19 cellular contexts compared by ENCODE assay signal in genomic region chr11:78150346-78150745, GRCh38. TPM values are rescaled to one million over a fixed set of nuclear protein-coding genes. Genes with fewer than 3 reads are reported as not detected.
DNase-seq lines count a peak whose midpoint lies in the region; ATAC-seq and TF ChIP-seq lines count a peak whose summit lies in the region.
"Had no signal": no experiment of that assay in that cellular context is flagged by ENCODE, and none has a peak within 500 bp of the region (broad histone marks: within the 10 kb centered on the region; RNA-seq: fewer than 3 reads in every experiment).

No MANE protein-coding gene starts in this region.

- no peak for TF ChIP-seq POLR2A in adrenal gland (IDR thresholded peaks at IDR 0.05)

- WGBS in adrenal gland, 4 donors: 58 to 76% (median 63%) methylated on average over 3 to 4 of the region's 4 CpGs
- WGBS in liver: 84% methylated on average over 4 of the region's 4 CpGs
- no CpG with 5 or more reads among the region's 4 CpGs for WGBS in trophoblast cell (ENCODE audit: extremely low coverage, insufficient coverage, insufficient read length)

- H4K20me1 ChIP-seq in GM23338 (replicated peaks; ENCODE audit: insufficient read depth): no peaks in the 10 kb centered on the region
- H4K20me1 ChIP-seq in osteoblast (ENCODE audit: insufficient read depth, low read length): no peaks in the 10 kb centered on the region
- H4K20me1 ChIP-seq: BLaER1 had no signal

- no peak overlapping the region for H4K8ac ChIP-seq in trophoblast cell (ENCODE audit: low read depth, low read length)

- CTCF ChIA-PET in naive thymus-derived CD4-positive, alpha-beta T cell (lab: Charles Lee): interaction anchor here (0.6 to 2.2 kb wide), 3 partner anchors 11 to 414 kb away, joined by 4 to 9 read pairs (median 4); partner anchors contain the start of gene ALG8

- peak overlapping the region; percentile 48; the same call in 1 of the 2 replicates for H3K27ac Mint-ChIP-seq in GM23338
- peak overlapping the region in 1 of 9 donors; percentile 28 for H3K27ac Mint-ChIP-seq in naive thymus-derived CD4-positive, alpha-beta T cell
- H3K27ac Mint-ChIP-seq: B cell; CD8-positive, alpha-beta T cell had no signal

- no peak overlapping the region for H4K12ac ChIP-seq in trophoblast cell (ENCODE audit: low read depth, low read length)

- H3K27me3 ChIP-seq in GM23338 (ENCODE audit: insufficient read depth) (no peaks in the 10 kb centered on the region), adrenal gland (no peaks in the 10 kb centered on the region), liver (ENCODE audit: control insufficient read depth in 4 of 4, insufficient read depth in 4 of 4, low read length in 3 of 4) (no peaks in the 10 kb centered on the region), trophoblast cell (ENCODE audit: insufficient read depth, low read length) (no peaks in the 10 kb centered on the region), osteoblast (ENCODE audit: insufficient read depth, low read length) (no peaks in the 10 kb centered on the region)
- no peaks in the 10 kb centered on the region for H3K27me3 ChIP-seq in naive thymus-derived CD4-positive, alpha-beta T cell (ENCODE audit: control insufficient read depth in 2 of 2, insufficient read depth in 2 of 2, low read length in 2 of 2)
- H3K27me3 ChIP-seq: BLaER1 had no signal

- H3K79me2 ChIP-seq in GM23338 (replicated peaks; ENCODE audit: insufficient read depth) (no peaks in the 10 kb centered on the region), trophoblast cell (ENCODE audit: control insufficient read depth, insufficient read depth, low read length, poor library complexity) (no peaks in the 10 kb centered on the region), osteoblast (ENCODE audit: insufficient read depth, low read length) (no peaks in the 10 kb centered on the region)

- peak overlapping the region; percentile 68 for H2BK12ac ChIP-seq in trophoblast cell (ENCODE audit: low read length)

- H3K9me3 ChIP-seq in adrenal gland (replicated peaks in 1 of 3) (no peaks in the 10 kb centered on the region), liver (ENCODE audit: control insufficient read depth in 4 of 4, low read length in 3 of 4) (no peaks in the 10 kb centered on the region), trophoblast cell (ENCODE audit: insufficient read depth, low read depth, low read length) (no peaks in the 10 kb centered on the region), osteoblast (ENCODE audit: low read depth, low read length) (no peaks in the 10 kb centered on the region)
- no peaks in the 10 kb centered on the region for H3K9me3 ChIP-seq in naive thymus-derived CD4-positive, alpha-beta T cell (ENCODE audit: control insufficient read depth in 2 of 3, low read length in 3 of 3)
- H3K9me3 ChIP-seq: BLaER1, Caco-2 had no signal

- intact Hi-C loops in adrenal gland (cut with DNase I): no loop called here
- intact Hi-C loops in naive thymus-derived CD4-positive, alpha-beta T cell (cut with micrococcal nuclease): no loop called here

- H3K18ac ChIP-seq in trophoblast cell (ENCODE audit: low read length): peak overlapping the region; percentile 34

- TF ChIP-seq CTCF in GM23338 (conservative IDR thresholded peaks at IDR 0.05; ENCODE audit: low read depth in 2 of 2) (no peak), adrenal gland (IDR thresholded peaks at IDR 0.05) (no peak), liver (IDR thresholded peaks at IDR 0.05; ENCODE audit: low read depth, low read length, missing input control) (no peak), osteoblast (IDR thresholded peaks at IDR 0.05; ENCODE audit: extremely low read depth, low read depth, low read length) (no peak)

- no peaks in the 10 kb centered on the region for H3K4me1 ChIP-seq in GM23338 (ENCODE audit: insufficient read depth)
- H3K4me1 ChIP-seq in adrenal gland (replicated peaks in 1 of 2): peaks cover 0 to 25% of the 10 kb centered on the region in 2 donors
- peaks cover 8 to 31% (median 19%) of the 10 kb centered on the region in 4 donors for H3K4me1 ChIP-seq in liver (ENCODE audit: control insufficient read depth in 4 of 4, insufficient read depth in 4 of 4, low read length in 3 of 4)
- peaks cover 4 to 7% of the 10 kb centered on the region in 2 experiments for H3K4me1 ChIP-seq in trophoblast cell (ENCODE audit: control insufficient read depth in 1 of 2, insufficient read depth in 2 of 2, low read length in 2 of 2)
- no peaks in the 10 kb centered on the region for H3K4me1 ChIP-seq in naive thymus-derived CD4-positive, alpha-beta T cell (ENCODE audit: control insufficient read depth in 2 of 2, insufficient read depth in 2 of 2, low read length in 2 of 2)
- no peaks in the 10 kb centered on the region for H3K4me1 ChIP-seq in osteoblast (ENCODE audit: insufficient read depth, low read length)
- H3K4me1 ChIP-seq: BLaER1 had no signal

- H3K36me3 ChIP-seq in GM23338 (ENCODE audit: insufficient read depth) (no peaks in the 10 kb centered on the region), adrenal gland (replicated peaks in 1 of 2) (no peaks in the 10 kb centered on the region), liver (ENCODE audit: control insufficient read depth in 4 of 4, insufficient read depth in 3 of 4, low read depth in 1 of 4, low read length in 3 of 4) (peaks cover 0 to 10% (median 2%) of the 10 kb centered on the region in 4 donors), trophoblast cell (ENCODE audit: control insufficient read depth in 1 of 2, insufficient read depth in 2 of 2, low read length in 2 of 2) (no peaks in the 10 kb centered on the region), osteoblast (ENCODE audit: insufficient read depth, low read length) (no peaks in the 10 kb centered on the region)
- no peaks in the 10 kb centered on the region for H3K36me3 ChIP-seq in naive thymus-derived CD4-positive, alpha-beta T cell (ENCODE audit: control insufficient read depth in 2 of 3, insufficient read depth in 3 of 3, low read length in 3 of 3)
- H3K36me3 ChIP-seq: BLaER1 had no signal

- H3K27ac ChIP-seq in GM23338 (ENCODE audit: low read depth) (no peak overlapping the region), adrenal gland (peak overlapping the region in 3 of 5 donors; percentile 4 to 60 (median 26)), liver (ENCODE audit: low read depth in 1 of 2, low read length in 2 of 2) (no peak overlapping the region), trophoblast cell (ENCODE audit: low read depth, low read length) (no peak overlapping the region), osteoblast (ENCODE audit: low read depth, low read length) (no peak overlapping the region)
- H3K27ac ChIP-seq in naive thymus-derived CD4-positive, alpha-beta T cell (ENCODE audit: low read depth, low read length): no peak overlapping the region
- H3K27ac ChIP-seq: 22Rv1, BLaER1, C4-2B, GM23248 had no signal

- no peak for DNase-seq in GM23338 (ENCODE audit: low spot score)
- peak in 1 of 7 donors; percentile 5 for DNase-seq in adrenal gland
- DNase-seq in trophoblast cell: no peak
- no peak for DNase-seq in naive thymus-derived CD4-positive, alpha-beta T cell
- DNase-seq in putamen (ENCODE audit: low spot score): no peak
- DNase-seq in osteoblast (ENCODE audit: insufficient read length, low spot score, missing footprints): no peak
- DNase-seq in stimulated activated CD4-positive, alpha-beta T cell treated with anti-CD3 and anti-CD28 coated beads, Interleukin-4, amount 100 ng/mL, for 1 hour: no peak
- DNase-seq: DND-41, H9 had no signal

- H3K4me3 ChIP-seq in GM23338 (no peak overlapping the region), adrenal gland (no peak overlapping the region), liver (ENCODE audit: low read depth in 1 of 3, low read length in 3 of 3) (no peak overlapping the region), trophoblast cell (ENCODE audit: low read depth, low read length) (no peak overlapping the region), osteoblast (ENCODE audit: insufficient read depth, low read length) (no peak overlapping the region)
- H3K4me3 ChIP-seq in naive thymus-derived CD4-positive, alpha-beta T cell (ENCODE audit: low read length): no peak overlapping the region
- H3K4me3 ChIP-seq: BLaER1, GM23248 had no signal

- no peak overlapping the region for H2BK5ac ChIP-seq in trophoblast cell (ENCODE audit: low read depth, low read length, poor library complexity)

- no peak overlapping the region for H3K4me3 Mint-ChIP-seq in GM23338
- H3K4me3 Mint-ChIP-seq in naive thymus-derived CD4-positive, alpha-beta T cell: no peak overlapping the region
- H3K4me3 Mint-ChIP-seq: B cell; CD8-positive, alpha-beta T cell; H9 had no signal

- peaks cover 6% of the 10 kb centered on the region for H3K27me3 Mint-ChIP-seq in GM23338 (ENCODE audit: insufficient read depth, low read depth, poor library complexity)
- no peaks in the 10 kb centered on the region for H3K27me3 Mint-ChIP-seq in naive thymus-derived CD4-positive, alpha-beta T cell
- H3K27me3 Mint-ChIP-seq: B cell; CD4-positive, CD25-positive, alpha-beta regulatory T cell had no signal

- ATAC-seq in GM23338: no peak
- no peak for ATAC-seq in naive thymus-derived CD4-positive, alpha-beta T cell
- ATAC-seq: HCT116 had no signal

- H3K14ac ChIP-seq in trophoblast cell (ENCODE audit: low read length): peak overlapping the region; percentile 1

- H3K4ac ChIP-seq in trophoblast cell (ENCODE audit: low read depth, low read length): no peak overlapping the region

- H3K9ac ChIP-seq in liver (ENCODE audit: low read depth in 1 of 2, low read length in 2 of 2) (no peak overlapping the region), trophoblast cell (ENCODE audit: low read length) (no peak overlapping the region)
- H3K9ac ChIP-seq: BLaER1, GM23248 had no signal

- peak overlapping the region; percentile 67 for H2AK5ac ChIP-seq in trophoblast cell (ENCODE audit: low read length)

- H3K9me3 Mint-ChIP-seq in GM23338: no peaks in the 10 kb centered on the region
- no peaks in the 10 kb centered on the region for H3K9me3 Mint-ChIP-seq in naive thymus-derived CD4-positive, alpha-beta T cell
- H3K9me3 Mint-ChIP-seq: CD4-positive, CD25-positive, alpha-beta regulatory T cell; CD8-positive, alpha-beta T cell; H9 had no signal

- H3K9me2 ChIP-seq in GM23338 (ENCODE audit: insufficient read depth): no peaks in the 10 kb centered on the region

- peak overlapping the region; percentile 19 for H4K91ac ChIP-seq in trophoblast cell (ENCODE audit: low read depth, low read length)

- peaks cover 16% of the 10 kb centered on the region for H3K79me1 ChIP-seq in trophoblast cell (ENCODE audit: low read length)

- no peak overlapping the region for H2AFZ ChIP-seq in GM23338
- no peak overlapping the region for H2AFZ ChIP-seq in trophoblast cell (ENCODE audit: insufficient read depth, low read length, poor library complexity)
- H2AFZ ChIP-seq in osteoblast (ENCODE audit: low read length): no peak overlapping the region
- H2AFZ ChIP-seq: GM23248 had no signal

- no peak overlapping the region for H3K23ac ChIP-seq in trophoblast cell (ENCODE audit: low read length)

- no peak for TF ChIP-seq RAD21 in liver (IDR thresholded peaks at IDR 0.05)

- H3K4me2 ChIP-seq in GM23338 (no peak overlapping the region), trophoblast cell (ENCODE audit: low read length) (no peak overlapping the region), osteoblast (ENCODE audit: insufficient read depth, low read length) (no peak overlapping the region)
- H3K4me2 ChIP-seq: BLaER1 had no signal

- peaks cover 8% of the 10 kb centered on the region; the same call in 2 of the 3 replicates for H3K4me1 Mint-ChIP-seq in GM23338
- H3K4me1 Mint-ChIP-seq in naive thymus-derived CD4-positive, alpha-beta T cell: peaks cover 0 to 6% (median 0%) of the 10 kb centered on the region in 7 donors

- no peaks in the 10 kb centered on the region; the same call in 2 of the 3 replicates for H3K36me3 Mint-ChIP-seq in GM23338 (ENCODE audit: low read depth)
- peaks cover 0 to 11% (median 0%) of the 10 kb centered on the region in 5 donors for H3K36me3 Mint-ChIP-seq in naive thymus-derived CD4-positive, alpha-beta T cell
- H3K36me3 Mint-ChIP-seq: CD4-positive, CD25-positive, alpha-beta regulatory T cell had no signal

- 0 out of 2 replicates have a peak, but pooled peaks cover 4% of the 10 kb centered on the region for H3F3A ChIP-seq in GM23338 (replicated peaks; ENCODE audit: low read depth)

- H2BK120ac ChIP-seq in trophoblast cell (ENCODE audit: insufficient read depth, low read length, poor library complexity): peak overlapping the region; percentile 73

- POLR2A ChIA-PET in naive thymus-derived CD4-positive, alpha-beta T cell (lab: Charles Lee): no interaction called here

RNA-seq across cellular contexts. Expression of gene ALG8, which starts 10.9 kb away (rescaled TPM):
- 89.0 and 94.3 TPM in 2 replicates for total RNA-seq in GM23338 (2014; rRNA removed; shearing (Covaris generic))
- polyA plus RNA-seq in GM23338 (2016; fragmentation: Nextera tagmentation; extraction: Ambion mirVana) (125 and 130 TPM in 2 replicates), adrenal gland (100 to 1,000 TPM in 2 of 3 donors, 10 to 100 TPM in 1; 92.1 to 129 (median 119) TPM), liver (10 to 100 TPM; 29.4 to 46.0 TPM)
- total RNA-seq in adrenal gland (10 to 100 TPM; 28.9 to 64.0 (median 48.4) TPM), liver (10 to 100 TPM; 36.8 to 39.2 TPM), osteoblast (38.4 and 46.6 TPM in 2 replicates)
- 76.1 and 82.0 TPM in 2 replicates for polyA plus RNA-seq in trophoblast cell (2013)
- total RNA-seq in naive thymus-derived CD4-positive, alpha-beta T cell: 10 to 100 TPM; 27.2 to 53.8 (median 30.8) TPM
- 10 to 100 TPM; 55.7 to 58.4 TPM for polyA plus RNA-seq in naive thymus-derived CD4-positive, alpha-beta T cell

RNA-seq across cellular contexts. Expression of gene KCTD21, which starts 38.1 kb away (rescaled TPM):
- 3.6 and 3.7 TPM in 2 replicates for total RNA-seq in GM23338 (2014; rRNA removed; shearing (Covaris generic))
- 0.71 and 1.0 TPM in 2 replicates for polyA plus RNA-seq in GM23338 (2016; fragmentation: Nextera tagmentation; extraction: Ambion mirVana)
- 10 to 100 TPM; 17.0 to 32.9 (median 26.4) TPM for total RNA-seq in adrenal gland
- 10 to 100 TPM in 2 of 3 donors, 1 to 10 TPM in 1; 9.3 to 54.0 (median 11.7) TPM for polyA plus RNA-seq in adrenal gland
- 10 to 100 TPM in 1 of 2 donors, 1 to 10 TPM in 1; 5.8 to 12.0 TPM for total RNA-seq in liver
- 10 to 100 TPM in 1 of 2 donors, 1 to 10 TPM in 1; 6.3 to 12.6 TPM for polyA plus RNA-seq in liver
- polyA plus RNA-seq in trophoblast cell (2013): 14.9 and 15.5 TPM in 2 replicates
- total RNA-seq in naive thymus-derived CD4-positive, alpha-beta T cell: 10 to 100 TPM in 1 of 5 experiments, 1 to 10 TPM in 4; 3.5 to 12.2 (median 6.5) TPM
- 1 to 10 TPM; 1.2 to 3.3 TPM for polyA plus RNA-seq in naive thymus-derived CD4-positive, alpha-beta T cell
- 14.5 and 15.0 TPM in 2 replicates for total RNA-seq in osteoblast

RNA-seq across cellular contexts. Expression of gene USP35, which starts 38.4 kb away (rescaled TPM):
- total RNA-seq in GM23338 (2014; rRNA removed; shearing (Covaris generic)): 10.0 and 10.7 TPM in 2 replicates
- polyA plus RNA-seq in GM23338 (2016; fragmentation: Nextera tagmentation; extraction: Ambion mirVana) (1.7 and 2.5 TPM in 2 replicates), adrenal gland (10 to 100 TPM; 16.5 to 75.9 (median 30.1) TPM), liver (1 to 10 TPM; 2.6 to 7.0 TPM)
- total RNA-seq in adrenal gland (10 to 100 TPM; 23.4 to 47.9 (median 34.2) TPM), liver (10 to 100 TPM in 1 of 2 donors, 1 to 10 TPM in 1; 2.3 to 11.0 TPM), osteoblast (21.4 and 26.2 TPM in 2 replicates)
- 19.3 and 20.2 TPM in 2 replicates for polyA plus RNA-seq in trophoblast cell (2013)
- 10 to 100 TPM; 11.3 to 19.2 (median 15.2) TPM for total RNA-seq in naive thymus-derived CD4-positive, alpha-beta T cell
- 1 to 10 TPM; 1.2 to 1.7 TPM for polyA plus RNA-seq in naive thymus-derived CD4-positive, alpha-beta T cell

Comparison
In these comparisons a context has a peak if more than half of its experiments do, and no peak if none do; other contexts are left out.
1. H3K27ac ChIP-seq: peak in adrenal gland (3 of 5); none in GM23338 (single experiment), liver (0 of 2), trophoblast cell (single experiment), naive thymus-derived CD4-positive, alpha-beta T cell (single experiment) and osteoblast (single experiment).